11 cellular contexts compared by ENCODE assay signal in genomic region chr9:36818242-36818938, GRCh38.
DNase-seq lines count a peak whose midpoint lies in the region; ATAC-seq and TF ChIP-seq lines count a peak whose summit lies in the region.
"Had no signal": no experiment of that assay in that cellular context is flagged by ENCODE, and none has a peak within 500 bp of the region (broad histone marks: within the 10 kb centered on the region; RNA-seq: fewer than 3 reads in every experiment).

No MANE protein-coding gene starts in this region.

- H3K9me3 ChIP-seq in vagina, result no peaks in the 10 kb centered on the region
- no peaks in the 10 kb centered on the region for H3K9me3 ChIP-seq in CD8-positive, alpha-beta T cell (ENCODE audit: low read length)
- H3K9me3 ChIP-seq: uterus had no signal

- peak overlapping the region; percentile 27 for H3K4me3 Mint-ChIP-seq in activated naive CD8-positive, alpha-beta T cell
- H3K4me3 Mint-ChIP-seq in activated naive CD8-positive, alpha-beta T cell treated with anti-CD3 and anti-CD28 coated beads for 36 hours, result no peak overlapping the region
- H3K4me3 Mint-ChIP-seq in nephron progenitor cell, result peak overlapping the region; percentile 75
- H3K4me3 Mint-ChIP-seq in CD8-positive, alpha-beta T cell, result no peak overlapping the region

- H3K27me3 Mint-ChIP-seq in activated naive CD8-positive, alpha-beta T cell, result peaks cover 12% of the 10 kb centered on the region
- peaks cover 46% of the 10 kb centered on the region for H3K27me3 Mint-ChIP-seq in activated naive CD8-positive, alpha-beta T cell treated with anti-CD3 and anti-CD28 coated beads for 36 hours
- peaks cover 20% of the 10 kb centered on the region for H3K27me3 Mint-ChIP-seq in nephron progenitor cell (ENCODE audit: low read depth, poor library complexity)
- peaks cover 30% of the 10 kb centered on the region for H3K27me3 Mint-ChIP-seq in CD8-positive, alpha-beta T cell (ENCODE audit: low read depth)

- H3K4me1 Mint-ChIP-seq in activated naive CD8-positive, alpha-beta T cell (ENCODE audit: low read depth), result no peaks in the 10 kb centered on the region
- peaks cover 5% of the 10 kb centered on the region for H3K4me1 Mint-ChIP-seq in activated naive CD8-positive, alpha-beta T cell treated with anti-CD3 and anti-CD28 coated beads for 36 hours
- peaks cover 87% of the 10 kb centered on the region for H3K4me1 Mint-ChIP-seq in nephron progenitor cell
- H3K4me1 Mint-ChIP-seq in CD8-positive, alpha-beta T cell (ENCODE audit: low read depth), result peaks cover 3% of the 10 kb centered on the region

- no peaks in the 10 kb centered on the region for H3K36me3 ChIP-seq in vagina
- H3K36me3 ChIP-seq in CD8-positive, alpha-beta T cell (ENCODE audit: insufficient read depth, low read length), result no peaks in the 10 kb centered on the region
- H3K36me3 ChIP-seq: uterus had no signal

- CTCF ChIA-PET in CD8-positive, alpha-beta T cell (lab: Charles Lee), result no interaction called here

- DNase-seq in activated naive CD8-positive, alpha-beta T cell treated with anti-CD3 and anti-CD28 coated beads for 36 hours, result no peak
- DNase-seq in foreskin keratinocyte (peak in 1 of 2 donors; percentile 3), nephron progenitor cell (no peak), vagina (ENCODE audit: extremely low spot score in 2 of 2) (no peak), HK-2 (ENCODE audit: unreplicated experiment) (no peak)
- no peak for DNase-seq in CD8-positive, alpha-beta T cell
- no peak for DNase-seq in activated CD8-positive, alpha-beta memory T cell treated with anti-CD3 and anti-CD28 coated beads for 24 hours
- DNase-seq: uterus had no signal

- H3K27ac ChIP-seq in foreskin keratinocyte (no peak overlapping the region), vagina (no peak overlapping the region)
- no peak overlapping the region for H3K27ac ChIP-seq in CD8-positive, alpha-beta T cell (ENCODE audit: low read depth, low read length)
- H3K27ac ChIP-seq: C4-2B, uterus, VCaP had no signal

- no peaks in the 10 kb centered on the region for H3K36me3 Mint-ChIP-seq in activated naive CD8-positive, alpha-beta T cell
- H3K36me3 Mint-ChIP-seq in activated naive CD8-positive, alpha-beta T cell treated with anti-CD3 and anti-CD28 coated beads for 36 hours, result no peaks in the 10 kb centered on the region
- no peaks in the 10 kb centered on the region for H3K36me3 Mint-ChIP-seq in nephron progenitor cell (ENCODE audit: low read depth)
- H3K36me3 Mint-ChIP-seq in CD8-positive, alpha-beta T cell, result no peaks in the 10 kb centered on the region

- no peak overlapping the region for H3K27ac Mint-ChIP-seq in activated naive CD8-positive, alpha-beta T cell
- H3K27ac Mint-ChIP-seq in activated naive CD8-positive, alpha-beta T cell treated with anti-CD3 and anti-CD28 coated beads for 36 hours, result no peak overlapping the region
- H3K27ac Mint-ChIP-seq in nephron progenitor cell, result peak overlapping the region; percentile 85
- no peak overlapping the region for H3K27ac Mint-ChIP-seq in CD8-positive, alpha-beta T cell

- no peaks in the 10 kb centered on the region for H3K9me3 Mint-ChIP-seq in activated naive CD8-positive, alpha-beta T cell (ENCODE audit: low read depth)
- no peaks in the 10 kb centered on the region for H3K9me3 Mint-ChIP-seq in activated naive CD8-positive, alpha-beta T cell treated with anti-CD3 and anti-CD28 coated beads for 36 hours
- H3K9me3 Mint-ChIP-seq in nephron progenitor cell, result no peaks in the 10 kb centered on the region
- H3K9me3 Mint-ChIP-seq in CD8-positive, alpha-beta T cell, result no peaks in the 10 kb centered on the region

- TF ChIP-seq POLR2A in vagina (IDR thresholded peaks at IDR 0.05), result no peak

- H3K4me1 ChIP-seq in foreskin keratinocyte (no peaks in the 10 kb centered on the region), vagina (peaks cover 10% of the 10 kb centered on the region)
- no peaks in the 10 kb centered on the region for H3K4me1 ChIP-seq in CD8-positive, alpha-beta T cell (ENCODE audit: insufficient read depth, low read length)
- H3K4me1 ChIP-seq: uterus had no signal

- TF ChIP-seq CTCF in foreskin keratinocyte (conservative IDR thresholded peaks at IDR 0.05), result no peak
- no peak for TF ChIP-seq CTCF in nephron progenitor cell (IDR thresholded peaks at IDR 0.05)
- TF ChIP-seq CTCF in vagina (IDR thresholded peaks at IDR 0.05), result no peak
- no peak for TF ChIP-seq CTCF in CD8-positive, alpha-beta T cell (IDR thresholded peaks at IDR 0.05)

- intact Hi-C loops in vagina (cut with DNase I), result no loop called here
- intact Hi-C loops in CD8-positive, alpha-beta T cell (cut with DNase I, micrococcal nuclease), result no loop called here

- POLR2A ChIA-PET in CD8-positive, alpha-beta T cell (lab: Charles Lee), result no interaction called here

- peak; percentile 34 for ATAC-seq in foreskin keratinocyte
- no peak for ATAC-seq in CD8-positive, alpha-beta T cell

- H3K4me3 ChIP-seq in vagina, result peak overlapping the region; percentile 34 to 46
- H3K4me3 ChIP-seq in CD8-positive, alpha-beta T cell (ENCODE audit: low read depth, low read length), result no peak overlapping the region

- H3K27me3 ChIP-seq in foreskin keratinocyte, result peaks cover 60% of the 10 kb centered on the region
- H3K27me3 ChIP-seq in vagina, result no peaks in the 10 kb centered on the region
- no peaks in the 10 kb centered on the region for H3K27me3 ChIP-seq in CD8-positive, alpha-beta T cell (ENCODE audit: insufficient read depth, low read length)
- H3K27me3 ChIP-seq: uterus had no signal

Comparison
In these comparisons a context has a peak if more than half of its experiments do, and no peak if none do; other contexts are left out.
1. H3K4me3 Mint-ChIP-seq: peak in activated naive CD8-positive, alpha-beta T cell (single experiment) and nephron progenitor cell (single experiment); none in activated naive CD8-positive, alpha-beta T cell treated with anti-CD3 and anti-CD28 coated beads for 36 hours (single experiment) and CD8-positive, alpha-beta T cell (single experiment).